In the genomic region with DNA sequence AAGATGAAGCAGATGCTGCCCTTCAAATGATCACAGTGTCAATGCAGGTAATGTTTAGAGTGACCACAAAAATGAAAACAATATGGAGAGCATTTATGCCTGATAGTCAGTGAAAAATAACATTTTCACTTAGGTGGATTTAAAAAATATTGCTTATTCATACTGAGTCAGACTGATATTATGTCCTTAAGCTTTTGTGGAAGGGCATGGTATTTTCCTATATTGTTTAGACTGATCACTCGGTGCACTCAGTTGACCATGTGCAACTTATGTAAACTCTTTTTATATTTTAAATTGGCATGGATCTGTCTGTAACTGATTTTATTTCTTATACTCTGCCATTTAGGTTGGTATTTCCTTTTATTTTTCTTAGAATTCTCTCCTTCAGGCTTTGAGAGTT, we compare ENCODE assay signal across 34 cellular contexts.
"Had no signal": no experiment of that assay in that cellular context is flagged by ENCODE, and none has a peak within 500 bp of the region (broad histone marks: within the 10 kb centered on the region; RNA-seq: fewer than 3 reads in every experiment).

No MANE protein-coding gene starts in this region.

- H3K9me3 ChIP-seq: ascending aorta had no signal

- H3K27me3 ChIP-seq: ascending aorta had no signal

- H3K36me3 ChIP-seq: ascending aorta had no signal

- H3K4me3 Mint-ChIP-seq: activated B cell treated with CpG ODN at 0.5 μM for 24 hours; activated CD4-positive, alpha-beta memory T cell treated with anti-CD3 and anti-CD28 coated beads for 36 hours; activated naive CD4-positive, alpha-beta T cell treated with anti-CD3 and anti-CD28 coated beads for 36 hours; activated naive CD8-positive, alpha-beta T cell treated with anti-CD3 and anti-CD28 coated beads, Interleukin-2, amount 50 U/mL, for 24 hours; activated T-cell treated with anti-CD3 and anti-CD28 coated beads, Interleukin-2, amount 50 U/mL, for 4 hours; activated T-helper 1 cell treated with anti-CD3 and anti-CD28 coated beads, Interleukin-12 subunit alpha, Interleukin-12 subunit beta, Interleukin-2, Interleukin-4 antibody, amounts not matched to agents 30 ng/mL and 10 ng/mL and 1 ng/mL, durations not matched to agents 14 hours and 24 hours and 36 hours had no signal

- H3K4me2 ChIP-seq: KMS-11 had no signal

- H3K27me3 Mint-ChIP-seq: activated B cell treated with CpG ODN at 0.5 μM for 24 hours; activated CD4-positive, alpha-beta memory T cell treated with anti-CD3 and anti-CD28 coated beads for 36 hours; activated naive CD8-positive, alpha-beta T cell treated with anti-CD3 and anti-CD28 coated beads, Interleukin-2, amount 50 U/mL, for 24 hours had no signal

- H3K9me3 Mint-ChIP-seq: activated B cell treated with CpG ODN at 0.5 μM for 24 hours; activated CD4-positive, alpha-beta memory T cell treated with anti-CD3 and anti-CD28 coated beads for 36 hours; activated naive CD4-positive, alpha-beta T cell treated with anti-CD3 and anti-CD28 coated beads for 36 hours; activated naive CD4-positive, alpha-beta T cell treated with anti-CD3 and anti-CD28 coated beads, Interleukin-2, amount 50 U/mL, for 72 hours; activated naive CD8-positive, alpha-beta T cell treated with anti-CD3 and anti-CD28 coated beads, Interleukin-2, amount 50 U/mL, for 24 hours; activated T-cell treated with anti-CD3 and anti-CD28 coated beads, Interleukin-2, amount 50 U/mL, for 4 hours; activated T-helper 1 cell treated with anti-CD3 and anti-CD28 coated beads, Interleukin-12 subunit alpha, Interleukin-12 subunit beta, Interleukin-2, Interleukin-4 antibody, amounts not matched to agents 30 ng/mL and 10 ng/mL and 1 ng/mL, durations not matched to agents 14 hours and 24 hours and 36 hours had no signal

- ATAC-seq: activated naive CD4-positive, alpha-beta T cell treated with anti-CD3 and anti-CD28 coated beads, Interleukin-2, amount 50 U/mL, for 72 hours; activated naive CD8-positive, alpha-beta T cell treated with anti-CD3 and anti-CD28 coated beads, Interleukin-2, amount 50 U/mL, for 24 hours; activated T-cell treated with anti-CD3 and anti-CD28 coated beads, Interleukin-2, amount 50 U/mL, for 4 hours; Panc1 had no signal

- H3K27ac ChIP-seq: ascending aorta, KMS-11, VCaP had no signal

- H3K36me3 Mint-ChIP-seq: activated CD4-positive, alpha-beta memory T cell treated with anti-CD3 and anti-CD28 coated beads for 36 hours; activated naive CD4-positive, alpha-beta T cell treated with anti-CD3 and anti-CD28 coated beads, Interleukin-2, amount 50 U/mL, for 72 hours had no signal

- H3K9ac ChIP-seq: KMS-11 had no signal

- DNase-seq: activated B cell treated with CpG ODN at 0.5 μM for 24 hours; activated CD4-positive, alpha-beta memory T cell treated with anti-CD3 and anti-CD28 coated beads for 36 hours; activated CD4-positive, alpha-beta T cell treated with anti-CD3 and anti-CD28 coated beads for 4 hours; activated CD4-positive, alpha-beta T cell treated with anti-CD3 and anti-CD28 coated beads, Interleukin-2, amount 50 U/mL, for 1 hour; activated CD4-positive, CD25-positive, alpha-beta regulatory T cell treated with anti-CD3 and anti-CD28 coated beads, Interleukin-2, amount 50 U/mL, for 72 hours; activated CD8-positive, alpha-beta memory T cell treated with anti-CD3 and anti-CD28 coated beads, Interleukin-2, amount 50 U/mL, for 4 hours; activated gamma-delta T cell treated with Interleukin-2 at 50 U/mL for 16 hours; activated naive CD4-positive, alpha-beta T cell treated with anti-CD3 and anti-CD28 coated beads for 36 hours; activated naive CD8-positive, alpha-beta T cell treated with anti-CD3 and anti-CD28 coated beads, Interleukin-2, amount 50 U/mL, for 24 hours; activated T-cell treated with anti-CD3 and anti-CD28 coated beads for 4 hours; activated T-cell treated with anti-CD3 and anti-CD28 coated beads, Interleukin-2, amount 50 U/mL, for 4 hours; amygdala; MM.1S; MV-4-11; NCI-H1092; NCI-H1436 treated with DMSO at 0.1 percent for 48 hours; NCI-H1694 treated with DMSO at 0.1 percent for 48 hours; NCI-H2029; NCI-H345; NCI-H526; NCI-H748 treated with DMSO at 0.1 percent for 48 hours; NK-92 treated with Interleukin-12 subunit alpha and Interleukin-12 subunit beta, amount 100 ng/mL, for 24 hours; OCI-M1; SIG-M5; SW 1271; T-helper 1 cell; T-helper 2 cell; T-helper 9 cell had no signal

- H3K4me1 Mint-ChIP-seq: activated B cell treated with CpG ODN at 0.5 μM for 24 hours; activated naive CD8-positive, alpha-beta T cell treated with anti-CD3 and anti-CD28 coated beads, Interleukin-2, amount 50 U/mL, for 24 hours had no signal

- H3K4me3 ChIP-seq: ascending aorta had no signal

- H3K4me1 ChIP-seq: ascending aorta had no signal

- H3K27ac Mint-ChIP-seq: activated B cell treated with CpG ODN at 0.5 μM for 24 hours; activated CD4-positive, alpha-beta memory T cell treated with anti-CD3 and anti-CD28 coated beads for 36 hours; activated naive CD4-positive, alpha-beta T cell treated with anti-CD3 and anti-CD28 coated beads for 36 hours; activated naive CD4-positive, alpha-beta T cell treated with anti-CD3 and anti-CD28 coated beads, Interleukin-2, amount 50 U/mL, for 72 hours; activated naive CD8-positive, alpha-beta T cell treated with anti-CD3 and anti-CD28 coated beads, Interleukin-2, amount 50 U/mL, for 24 hours; activated T-helper 1 cell treated with anti-CD3 and anti-CD28 coated beads, Interleukin-12 subunit alpha, Interleukin-12 subunit beta, Interleukin-2, Interleukin-4 antibody, amounts not matched to agents 30 ng/mL and 10 ng/mL and 1 ng/mL, durations not matched to agents 14 hours and 24 hours and 36 hours had no signal
